8 cellular contexts compared by ENCODE assay signal in genomic region chr17:56499799-56500388, GRCh38.
DNase-seq lines count a peak whose midpoint lies in the region; ATAC-seq, FAIRE-seq and TF ChIP-seq lines count a peak whose summit lies in the region.

No MANE protein-coding gene starts in this region.

- FAIRE-seq in kidney (lab: Jason Lieb, UNC) (no peak), GM12892 (lab: Jason Lieb, UNC) (no peak)

- no peak overlapping the region for H3K27ac ChIP-seq in CD8-positive, alpha-beta T cell (ENCODE audit: low read depth, low read length)
- H3K27ac ChIP-seq in kidney (ENCODE audit: low read depth in 2 of 2, low read length in 2 of 2) = no peak overlapping the region

- H3K9me3 Mint-ChIP-seq in CD8-positive, alpha-beta T cell = no peaks in the 10 kb centered on the region

- H3K27ac Mint-ChIP-seq in CD8-positive, alpha-beta T cell = no peak overlapping the region

- peak in 2 of 7 experiments; percentile 11 for DNase-seq in CD8-positive, alpha-beta T cell
- DNase-seq in HK-2 (ENCODE audit: unreplicated experiment) = peak; percentile 4
- DNase-seq in SW480 (ENCODE audit: low spot score) = peak; percentile 17
- DNase-seq in kidney = no peak
- no peak for DNase-seq in GM12892 (ENCODE audit: insufficient read length)
- no peak for DNase-seq in NCI-H510A (lab: John Stamatoyannopoulos, UW)
- DNase-seq in activated effector memory CD4-positive, alpha-beta T cell treated with Interleukin-2 at 50 U/mL for 16 hours = no peak

- H3K27me3 ChIP-seq in CD8-positive, alpha-beta T cell (ENCODE audit: insufficient read depth, low read length) = no peaks in the 10 kb centered on the region

- POLR2A ChIA-PET in CD8-positive, alpha-beta T cell (lab: Charles Lee) = no interaction called here

- CTCF ChIA-PET in CD8-positive, alpha-beta T cell (lab: Charles Lee) = interaction anchor here (0.9 to 5.2 kb wide), 13 partner anchors 8 to 319 kb away, joined by 3 to 36 read pairs (median 5); partner anchors contain the start of gene NOG

- no peaks in the 10 kb centered on the region for H3K4me1 ChIP-seq in CD8-positive, alpha-beta T cell (ENCODE audit: insufficient read depth, low read length)
- H3K4me1 ChIP-seq in kidney (ENCODE audit: control insufficient read depth in 1 of 2, insufficient read depth in 1 of 2, low read depth in 1 of 2, low read length in 2 of 2) = no peaks in the 10 kb centered on the region

- H3K36me3 ChIP-seq in CD8-positive, alpha-beta T cell (ENCODE audit: insufficient read depth, low read length) = no peaks in the 10 kb centered on the region
- no peaks in the 10 kb centered on the region for H3K36me3 ChIP-seq in kidney (ENCODE audit: control insufficient read depth in 1 of 2, insufficient read depth in 2 of 2, low read length in 2 of 2)

- no peaks in the 10 kb centered on the region for H3K4me1 Mint-ChIP-seq in CD8-positive, alpha-beta T cell (ENCODE audit: low read depth)

- no peak for TF ChIP-seq POLR2A in GM12892 (IDR thresholded peaks at IDR 0.05; ENCODE audit: low read depth, low read length)

- H3K9ac ChIP-seq in kidney (ENCODE audit: low read length in 2 of 2) = no peak overlapping the region

- TF ChIP-seq CTCF in CD8-positive, alpha-beta T cell (IDR thresholded peaks at IDR 0.05) = peak; percentile 39
- TF ChIP-seq CTCF in kidney (IDR thresholded peaks at IDR 0.05; ENCODE audit: borderline replicate concordance, extremely low read depth, insufficient read depth) = peak; percentile 20

- no peaks in the 10 kb centered on the region for H3K27me3 Mint-ChIP-seq in CD8-positive, alpha-beta T cell (ENCODE audit: low read depth)

- no peak overlapping the region for H3K4me3 ChIP-seq in CD8-positive, alpha-beta T cell (ENCODE audit: low read depth, low read length)
- no peak overlapping the region for H3K4me3 ChIP-seq in kidney (ENCODE audit: low read length in 2 of 2)

- H3K9me3 ChIP-seq in CD8-positive, alpha-beta T cell (ENCODE audit: low read length) = no peaks in the 10 kb centered on the region
- H3K9me3 ChIP-seq in kidney (ENCODE audit: control insufficient read depth in 1 of 2, low read length in 2 of 2) = no peaks in the 10 kb centered on the region

- no peak overlapping the region for H3K4me3 Mint-ChIP-seq in CD8-positive, alpha-beta T cell

- no peak for ATAC-seq in CD8-positive, alpha-beta T cell
- ATAC-seq in GM19463 (IDR thresholded peaks at IDR 0.05; ENCODE audit: unreplicated experiment) = no peak

- no peaks in the 10 kb centered on the region for H3K36me3 Mint-ChIP-seq in CD8-positive, alpha-beta T cell

- intact Hi-C loops in CD8-positive, alpha-beta T cell (cut with DNase I, micrococcal nuclease) = loop anchor here (1.0 to 5.0 kb wide), 3 partner anchors 216 to 437 kb away; no protein-coding TSS in a partner anchor
- intact Hi-C loops in kidney (cut with DNase I) = no loop called here

Comparison
In these comparisons a context has a peak if more than half of its experiments do, and no peak if none do; other contexts are left out.
1. DNase-seq: peak in HK-2 (single experiment) and SW480 (single experiment); none in kidney (single experiment), GM12892 (single experiment), NCI-H510A (single experiment) and activated effector memory CD4-positive, alpha-beta T cell treated with Interleukin-2 at 50 U/mL for 16 hours (single experiment).